Comparison of ENCODE assay signal across 1 cellular context in the genomic region with DNA sequence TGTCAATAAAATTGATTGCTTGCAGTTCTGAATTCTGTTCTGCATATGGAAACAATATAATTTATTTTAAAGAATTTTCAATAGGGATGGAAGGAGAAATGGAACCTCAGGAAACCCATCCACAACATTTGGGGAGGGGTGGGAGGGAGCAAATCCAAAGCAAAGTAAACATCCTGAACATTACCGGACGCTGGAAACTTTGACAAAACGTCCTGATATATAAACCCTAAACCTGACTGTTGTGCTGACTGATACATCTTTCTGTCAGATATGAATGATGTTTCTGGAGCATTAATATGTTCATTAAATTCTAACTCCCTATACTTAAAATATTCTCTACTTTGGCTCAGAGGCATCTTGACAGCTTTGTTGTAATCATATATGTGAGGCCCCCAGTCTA.
TF ChIP-seq lines count a peak whose summit lies in the region.

No MANE protein-coding gene starts in this region.

TF ChIP-seq in IMR-90, 13 proteins besides CTCF, POLR2A, EP300 and RAD21 (continued from another document):
- TF ChIP-seq MXI1 (IDR thresholded peaks at IDR 0.05; ENCODE audit: borderline replicate concordance, low read depth, low read length) = no peak
- TF ChIP-seq, protein P1, sequence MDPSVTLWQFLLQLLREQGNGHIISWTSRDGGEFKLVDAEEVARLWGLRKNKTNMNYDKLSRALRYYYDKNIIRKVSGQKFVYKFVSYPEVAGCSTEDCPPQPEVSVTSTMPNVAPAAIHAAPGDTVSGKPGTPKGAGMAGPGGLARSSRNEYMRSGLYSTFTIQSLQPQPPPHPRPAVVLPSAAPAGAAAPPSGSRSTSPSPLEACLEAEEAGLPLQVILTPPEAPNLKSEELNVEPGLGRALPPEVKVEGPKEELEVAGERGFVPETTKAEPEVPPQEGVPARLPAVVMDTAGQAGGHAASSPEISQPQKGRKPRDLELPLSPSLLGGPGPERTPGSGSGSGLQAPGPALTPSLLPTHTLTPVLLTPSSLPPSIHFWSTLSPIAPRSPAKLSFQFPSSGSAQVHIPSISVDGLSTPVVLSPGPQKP (IDR thresholded peaks at IDR 0.05; ENCODE audit: borderline replicate concordance, low read depth, low read length) = no peak
- no peak for TF ChIP-seq MAFK (IDR thresholded peaks at IDR 0.05; ENCODE audit: low read depth, low read length)
- TF ChIP-seq MAZ (IDR thresholded peaks at IDR 0.05; ENCODE audit: borderline replicate concordance, low read depth, low read length) = no peak
- no peak for TF ChIP-seq CHD1 (IDR thresholded peaks at IDR 0.05; ENCODE audit: low read depth, low read length)
- TF ChIP-seq RCOR1 (IDR thresholded peaks at IDR 0.05; ENCODE audit: insufficient replicate concordance, low read length) = no peak
TF ChIP-seq in IMR-90: peak in this region for 0.
